ENCODE assay signal across 8 cellular contexts in the genomic region with DNA sequence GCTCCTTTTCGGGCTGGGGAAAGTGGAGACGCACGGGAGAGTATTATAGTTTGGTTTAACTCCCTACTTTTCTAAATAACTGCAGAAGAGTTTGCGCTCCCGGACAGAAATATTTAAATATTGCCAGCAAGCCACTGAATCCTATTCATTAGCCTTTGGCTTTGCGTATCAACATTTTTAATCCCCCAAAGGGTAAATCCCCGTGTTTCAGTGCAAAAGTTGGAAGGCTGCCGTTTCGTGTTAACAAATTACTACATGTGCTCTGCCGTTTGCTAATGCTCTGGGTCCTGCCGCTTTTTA. TPM values are rescaled to one million over a fixed set of nuclear protein-coding genes. Genes with fewer than 3 reads are reported as not detected.
DNase-seq lines count a peak whose midpoint lies in the region; ATAC-seq, FAIRE-seq and TF ChIP-seq lines count a peak whose summit lies in the region.

No MANE protein-coding gene starts in this region.

- whole genome bisulfite sequencing in esophagus, 2 donors = 1% methylated on average over 11 of the region's 11 CpGs
- 1% methylated on average over 11 of the region's 11 CpGs for WGBS in pancreas, 2 donors

- CTCF ChIA-PET in Caco-2 (lab: Charles Lee) (interaction anchor here (0.9 to 1.6 kb wide), 4 partner anchors 10 to 380 kb away, joined by 3 to 17 read pairs (median 5); no protein-coding TSS in a partner anchor), PC-3 (lab: Charles Lee) (interaction anchor here (0.5 to 2.1 kb wide), 13 partner anchors 10 to 380 kb away, joined by 3 to 20 read pairs (median 5); no protein-coding TSS in a partner anchor)

- POLR2A ChIA-PET in Caco-2 (lab: Charles Lee) = no interaction called here
- POLR2A ChIA-PET in PC-3 (lab: Charles Lee; ENCODE audit: unreplicated experiment) = interaction anchor here (0.5 to 1.0 kb wide), 12 partner anchors 20 to 425 kb away, joined by 3 to 21 read pairs (median 3); partner anchors contain the start of gene RBM25

- no peak overlapping the region for H3K27ac Mint-ChIP-seq in Caco-2 (ENCODE audit: unreplicated experiment)

- H3K4me2 ChIP-seq in PC-3 (ENCODE audit: low read length) = peak overlapping the region; percentile 95

- H2AFZ ChIP-seq in PC-3 (ENCODE audit: low read length) = peak overlapping the region; percentile 97

- peak overlapping the region; percentile 51 for H3K9ac ChIP-seq in PC-3 (ENCODE audit: low read length)

- H4K20me1 ChIP-seq in PC-3 (ENCODE audit: low read length) = peaks cover 8% of the 10 kb centered on the region; the same call in 1 of the 2 replicates

- H3K36me3 ChIP-seq in Caco-2 (ENCODE audit: control insufficient read depth, insufficient read depth, low read length) (no peaks in the 10 kb centered on the region), PC-3 (ENCODE audit: low read depth, low read length) (no peaks in the 10 kb centered on the region), esophagus (ENCODE audit: control insufficient read depth in 2 of 2, insufficient read depth in 2 of 2, low read length in 1 of 2) (no peaks in the 10 kb centered on the region), pancreas (no peaks in the 10 kb centered on the region)

- H3K4me1 ChIP-seq in Caco-2 (peaks cover 15% of the 10 kb centered on the region), PC-3 (ENCODE audit: insufficient read depth, low read length) (peaks cover 25% of the 10 kb centered on the region), esophagus (ENCODE audit: control insufficient read depth in 2 of 2, insufficient read depth in 2 of 2, low read length in 1 of 2) (peaks cover 6 to 10% of the 10 kb centered on the region in 2 donors), pancreas (no peaks in the 10 kb centered on the region)

- H3K4me1 Mint-ChIP-seq in Caco-2 (ENCODE audit: low read depth, unreplicated experiment) = no peaks in the 10 kb centered on the region

- DNase-seq in Caco-2 (no peak), PC-3 (no peak), pancreas (no peak), SW480 (ENCODE audit: low spot score) (no peak), DMS53 (lab: John Stamatoyannopoulos, UW) (no peak)

- peak overlapping the region; percentile 74 for H3K4me3 Mint-ChIP-seq in Caco-2 (ENCODE audit: unreplicated experiment)

- H3K36me3 Mint-ChIP-seq in Caco-2 (ENCODE audit: insufficient read depth, unreplicated experiment) = no peaks in the 10 kb centered on the region

- FAIRE-seq in pancreas (lab: Jason Lieb, UNC) = no peak

- no peaks in the 10 kb centered on the region for H3K9me3 Mint-ChIP-seq in Caco-2 (ENCODE audit: unreplicated experiment)

- peaks cover 14% of the 10 kb centered on the region for H3K27me3 Mint-ChIP-seq in Caco-2 (ENCODE audit: insufficient read depth, unreplicated experiment)

- ATAC-seq in PC-3 (no peak), pancreas (no peak), HG02610 (IDR thresholded peaks at IDR 0.05; ENCODE audit: unreplicated experiment) (no peak), GM21390 (IDR thresholded peaks at IDR 0.05; ENCODE audit: unreplicated experiment) (no peak)

- BruUV-seq in Caco-2 (replicated peaks; lab: Mats Ljungman, UMichigan) (no TSS peak), PC-3 (replicated peaks; lab: Mats Ljungman, UMichigan) (no TSS peak)

- H3K27me3 ChIP-seq in Caco-2 (replicated peaks; ENCODE audit: control insufficient read depth, insufficient read depth, low read length) (peaks cover 10% of the 10 kb centered on the region), PC-3 (ENCODE audit: low read length) (no peaks in the 10 kb centered on the region), esophagus (ENCODE audit: control insufficient read depth in 1 of 2, insufficient read depth in 2 of 2, low read length in 2 of 2) (no peaks in the 10 kb centered on the region), pancreas (peaks cover 0 to 7% (median 0%) of the 10 kb centered on the region in 4 donors)

- no peaks in the 10 kb centered on the region for H3K9me3 ChIP-seq in Caco-2
- no peaks in the 10 kb centered on the region for H3K9me3 ChIP-seq in PC-3 (ENCODE audit: low read length)
- no peaks in the 10 kb centered on the region for H3K9me3 ChIP-seq in esophagus (ENCODE audit: control insufficient read depth in 2 of 2, insufficient read depth in 1 of 2, low read depth in 1 of 2, low read length in 1 of 2)
- H3K9me3 ChIP-seq in pancreas = no peaks in the 10 kb centered on the region

- H3K4me3 ChIP-seq in Caco-2 (ENCODE audit: low read depth, low read length) (peak overlapping the region; percentile 25), PC-3 (ENCODE audit: low read length) (peak overlapping the region; percentile 82), esophagus (ENCODE audit: low read depth in 1 of 2, low read length in 2 of 2) (peak overlapping the region; percentile 20 to 89), pancreas (peak overlapping the region; percentile 57 to 74 (median 64))

- H3K27ac ChIP-seq in PC-3 (ENCODE audit: low read length) (peak overlapping the region; percentile 1; the same call in 1 of the 2 replicates), esophagus (ENCODE audit: low read depth in 2 of 2, low read length in 1 of 2) (no peak overlapping the region), pancreas (peak overlapping the region in 2 of 4 donors; percentile 9 to 27)

- TF ChIP-seq CTCF in Caco-2 (IDR thresholded peaks at IDR 0.05; ENCODE audit: insufficient read depth in 1 of 2, low read depth in 1 of 2, low read length in 1 of 2, severe bottlenecking in 1 of 2, unreplicated experiment in 1 of 2) (no peak), PC-3 (conservative IDR thresholded peaks at IDR 0.05; ENCODE audit: low read depth, low read length) (no peak), pancreas (IDR thresholded peaks at IDR 0.05) (no peak)

- H3K79me2 ChIP-seq in PC-3 (ENCODE audit: low read length) = peaks cover 46% of the 10 kb centered on the region

- H3F3A ChIP-seq in PC-3 (ENCODE audit: low read length, unreplicated experiment) = no peaks in the 10 kb centered on the region

- no peaks in the 10 kb centered on the region for H3K9me2 ChIP-seq in PC-3 (replicated peaks; ENCODE audit: low read length)

- intact Hi-C loops in Caco-2 (cut with micrococcal nuclease; ENCODE audit: unreplicated experiment) (loop anchor here (1.0 kb wide), 1 partner anchor 32 kb away; the partner anchor contains the start of gene DCAF4), PC-3 (cut with micrococcal nuclease) (loop anchor here (1.0 to 2.0 kb wide), 7 partner anchors 32 to 257 kb away; partner anchors contain the start of gene DCAF4), pancreas (cut with DNase I) (no loop called here)

RNA-seq across cellular contexts. Expression of gene DPF3, which starts 0.4 kb away (rescaled TPM):
- not detected in 2 replicates for total RNA-seq in Caco-2 (2022)
- total RNA-seq in PC-3 (2014; rRNA removed) = 16.6 and 30.5 TPM in 2 replicates
- polyA plus RNA-seq in esophagus = under 1 TPM; 0.16 to 0.37 TPM
- total RNA-seq in pancreas = 1 to 10 TPM in 3 of 6 donors, under 1 TPM in 3; 0.14 to 1.3 (median 1.1) TPM
- under 1 TPM; 0.46 to 0.77 TPM for polyA plus RNA-seq in pancreas

RNA-seq across cellular contexts. Expression of gene DCAF4, which starts 32.0 kb away (rescaled TPM):
- total RNA-seq in Caco-2 (2022) = 20.1 and 21.1 TPM in 2 replicates
- total RNA-seq in PC-3 (2014; rRNA removed) = 55.8 and 56.8 TPM in 2 replicates
- polyA plus RNA-seq in esophagus = 1 to 10 TPM; 5.6 to 7.5 TPM
- total RNA-seq in pancreas = 10 to 100 TPM in 4 of 6 donors, 1 to 10 TPM in 2; 8.0 to 14.5 (median 12.2) TPM
- 10 to 100 TPM in 1 of 2 donors, 1 to 10 TPM in 1; 7.8 to 10.6 TPM for polyA plus RNA-seq in pancreas

Comparison
In these comparisons a context has a peak if more than half of its experiments do, and no peak if none do; other contexts are left out.
1. H3K4me3 ChIP-seq: peak in every context shown above with its lines; median percentile 82 in PC-3; 64 in pancreas; 54 in esophagus; 25 in Caco-2.
2. intact Hi-C loops: an anchor here in Caco-2 (1.0 kb wide) and PC-3 (1.0 to 2.0 kb wide); none called in pancreas.